Comparison of ENCODE assay signal across 8 cellular contexts in the genomic region with DNA sequence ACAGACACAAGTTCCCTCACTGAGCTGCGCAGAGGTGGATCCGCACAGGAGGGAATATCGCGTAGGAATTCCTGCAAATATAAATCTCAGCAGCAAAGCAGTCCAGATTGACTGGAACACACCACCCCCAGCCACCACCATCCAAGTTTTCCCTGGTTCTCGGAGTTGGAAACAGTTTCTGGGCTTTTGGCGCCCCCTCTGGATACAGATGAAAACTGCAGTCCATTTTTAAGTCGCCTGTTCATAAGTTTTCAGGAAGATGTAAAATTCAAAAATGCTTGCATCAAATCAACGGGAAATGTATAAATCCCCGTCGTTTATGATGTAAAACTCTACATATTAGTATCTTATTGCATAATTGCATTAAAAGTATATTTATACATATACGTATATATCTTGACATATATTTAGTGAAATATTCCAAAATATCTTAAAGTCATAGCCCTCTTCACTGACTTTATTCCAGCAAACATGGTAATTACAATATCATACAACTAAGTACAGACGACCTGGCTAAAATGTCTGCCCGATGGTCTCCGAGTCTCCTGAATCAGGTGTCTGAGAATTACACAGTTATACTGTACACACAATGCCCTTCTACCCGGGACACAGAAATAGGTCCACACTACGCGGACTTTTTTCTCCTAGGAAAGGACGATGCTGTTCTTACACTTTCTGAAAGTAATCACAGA. TPM values are rescaled to one million over a fixed set of nuclear protein-coding genes. Genes with fewer than 3 reads are reported as not detected.
DNase-seq lines count a peak whose midpoint lies in the region; ATAC-seq and TF ChIP-seq lines count a peak whose summit lies in the region.

No MANE protein-coding gene starts in this region.

- H2BK120ac ChIP-seq in neuronal stem cell (ENCODE audit: low read depth, low read length) = no peak overlapping the region

- peak overlapping the region; percentile 90 for H3K18ac ChIP-seq in neuronal stem cell (ENCODE audit: low read length)

- peaks cover 0 to 3% of the 10 kb centered on the region in 2 donors for H3K9me3 ChIP-seq in neuronal stem cell (replicated peaks in 1 of 2; ENCODE audit: control insufficient read depth in 2 of 2, insufficient read depth in 1 of 2, low read depth in 1 of 2, low read length in 2 of 2)

- peak overlapping the region; percentile 98 for H3K4me2 ChIP-seq in neuronal stem cell (ENCODE audit: insufficient read depth, low read length, poor library complexity, severe bottlenecking)

- H3K4me3 ChIP-seq in neuronal stem cell (ENCODE audit: low read length in 2 of 2) = peak overlapping the region in 1 of 2 donors; percentile 77

- H3K27ac ChIP-seq in neuronal stem cell (replicated peaks; ENCODE audit: low read length) = no peak overlapping the region

- H3K4me1 ChIP-seq in neuronal stem cell (ENCODE audit: control insufficient read depth in 2 of 2, insufficient read depth in 1 of 2, low read depth in 1 of 2, low read length in 2 of 2) = peaks cover 6 to 13% of the 10 kb centered on the region in 2 donors

- CTCF ChIA-PET in WTC11 (lab: Charles Lee) = interaction anchor here (0.6 to 3.8 kb wide), 8 partner anchors 14 to 1198 kb away, joined by 3 to 28 read pairs (median 3); no protein-coding TSS in a partner anchor

- H3K9ac ChIP-seq in neuronal stem cell (ENCODE audit: low read depth, low read length, poor library complexity) = no peak overlapping the region

- no peak overlapping the region for H2BK15ac ChIP-seq in neuronal stem cell (ENCODE audit: low read length)

- peak overlapping the region; percentile 80 for H3K4me3 Mint-ChIP-seq in WTC11

- H3K27ac Mint-ChIP-seq in WTC11 = no peak overlapping the region

- no CpG with 5 or more reads among the region's 18 CpGs for WGBS in neuronal stem cell (ENCODE audit: extremely low coverage in 2 of 2, insufficient read length in 2 of 2, insufficient replicate concordance in 1 of 2), 2 donors

- H3K14ac ChIP-seq in neuronal stem cell (ENCODE audit: low read length) = no peak overlapping the region

- H2AK5ac ChIP-seq in neuronal stem cell (ENCODE audit: low read depth, low read length) = peak overlapping the region; percentile 16

- H3K4me1 Mint-ChIP-seq in WTC11 = peaks cover 42% of the 10 kb centered on the region

- H4K8ac ChIP-seq in neuronal stem cell (ENCODE audit: low read depth, low read length) = no peak overlapping the region

- ATAC-seq in WTC11 (no peak), GM21423 (IDR thresholded peaks at IDR 0.05; ENCODE audit: unreplicated experiment) (no peak), GM21619 (IDR thresholded peaks at IDR 0.05; ENCODE audit: unreplicated experiment) (no peak)

- POLR2A ChIA-PET in WTC11 (lab: Charles Lee) = interaction anchor here (1.8 kb wide), 1 partner anchor 263 kb away, joined by 5 read pairs; no protein-coding TSS in a partner anchor

- no peak overlapping the region for H3K4ac ChIP-seq in neuronal stem cell (ENCODE audit: low read length)

- H4K91ac ChIP-seq in neuronal stem cell (ENCODE audit: low read depth, low read length, poor library complexity) = no peak overlapping the region

- H2BK5ac ChIP-seq in neuronal stem cell (ENCODE audit: low read length) = peak overlapping the region; percentile 15

- peaks cover 0 to 10% of the 10 kb centered on the region in 2 donors for H3K36me3 ChIP-seq in neuronal stem cell (replicated peaks in 1 of 2; ENCODE audit: control insufficient read depth in 2 of 2, insufficient read depth in 2 of 2, low read length in 2 of 2)

- peaks cover 78% of the 10 kb centered on the region for H3K27me3 Mint-ChIP-seq in WTC11 (ENCODE audit: low read depth)

- TF ChIP-seq CTCF in WTC11 (IDR thresholded peaks at IDR 0.05) = peak; percentile 88

- H3K36me3 Mint-ChIP-seq in WTC11 = no peaks in the 10 kb centered on the region

- H3K23ac ChIP-seq in neuronal stem cell (ENCODE audit: low read depth, low read length, poor library complexity) = no peak overlapping the region

- peaks cover 16% of the 10 kb centered on the region for H3K79me1 ChIP-seq in neuronal stem cell (ENCODE audit: low read depth, low read length)

- H2BK12ac ChIP-seq in neuronal stem cell (ENCODE audit: low read length) = peak overlapping the region; percentile 8

- H3K9me3 Mint-ChIP-seq in WTC11 = no peaks in the 10 kb centered on the region

- H2AFZ ChIP-seq in neuronal stem cell (ENCODE audit: low read length) = peak overlapping the region; percentile 12

- peaks cover 8 to 79% (median 36%) of the 10 kb centered on the region in 3 experiments for H3K27me3 ChIP-seq in neuronal stem cell (ENCODE audit: control insufficient read depth in 3 of 3, insufficient read depth in 3 of 3, low read depth in 1 of 3, low read length in 3 of 3)

- DNase-seq in A172 (ENCODE audit: low spot score) = peak; percentile 74
- DNase-seq in Daoy (ENCODE audit: low read depth) = peak; percentile 87
- DNase-seq in NCI-H1417 treated with DMSO at 0.1 percent for 48 hours (lab: John Stamatoyannopoulos, UW) = peak; percentile 22
- peak; percentile 70 for DNase-seq in WTC11 (ENCODE audit: low spot score)
- peak; percentile 64 for DNase-seq in foreskin melanocyte
- peak; percentile 86 for DNase-seq in neuronal stem cell (ENCODE audit: low spot score)

TF ChIP-seq in WTC11, 78 proteins besides CTCF, POLR2A, EP300 and RAD21 (continues in another document):
- TF ChIP-seq KAT7 (CRISPR knock-in tag; IDR thresholded peaks at IDR 0.05; ENCODE audit: borderline replicate concordance) (no peak), ZNF671 (CRISPR knock-in tag; IDR thresholded peaks at IDR 0.05) (no peak), ZSCAN18 (CRISPR knock-in tag; IDR thresholded peaks at IDR 0.05) (no peak), MAX (CRISPR knock-in tag; IDR thresholded peaks at IDR 0.05) (no peak), CREM (CRISPR knock-in tag; IDR thresholded peaks at IDR 0.05) (no peak), IRF2 (CRISPR knock-in tag; IDR thresholded peaks at IDR 0.05; ENCODE audit: borderline replicate concordance, low read depth) (no peak), SP1 (CRISPR knock-in tag; conservative IDR thresholded peaks at IDR 0.05) (no peak), CBFB (CRISPR knock-in tag; IDR thresholded peaks at IDR 0.05; ENCODE audit: low read depth) (no peak)
- TF ChIP-seq, protein P1, sequence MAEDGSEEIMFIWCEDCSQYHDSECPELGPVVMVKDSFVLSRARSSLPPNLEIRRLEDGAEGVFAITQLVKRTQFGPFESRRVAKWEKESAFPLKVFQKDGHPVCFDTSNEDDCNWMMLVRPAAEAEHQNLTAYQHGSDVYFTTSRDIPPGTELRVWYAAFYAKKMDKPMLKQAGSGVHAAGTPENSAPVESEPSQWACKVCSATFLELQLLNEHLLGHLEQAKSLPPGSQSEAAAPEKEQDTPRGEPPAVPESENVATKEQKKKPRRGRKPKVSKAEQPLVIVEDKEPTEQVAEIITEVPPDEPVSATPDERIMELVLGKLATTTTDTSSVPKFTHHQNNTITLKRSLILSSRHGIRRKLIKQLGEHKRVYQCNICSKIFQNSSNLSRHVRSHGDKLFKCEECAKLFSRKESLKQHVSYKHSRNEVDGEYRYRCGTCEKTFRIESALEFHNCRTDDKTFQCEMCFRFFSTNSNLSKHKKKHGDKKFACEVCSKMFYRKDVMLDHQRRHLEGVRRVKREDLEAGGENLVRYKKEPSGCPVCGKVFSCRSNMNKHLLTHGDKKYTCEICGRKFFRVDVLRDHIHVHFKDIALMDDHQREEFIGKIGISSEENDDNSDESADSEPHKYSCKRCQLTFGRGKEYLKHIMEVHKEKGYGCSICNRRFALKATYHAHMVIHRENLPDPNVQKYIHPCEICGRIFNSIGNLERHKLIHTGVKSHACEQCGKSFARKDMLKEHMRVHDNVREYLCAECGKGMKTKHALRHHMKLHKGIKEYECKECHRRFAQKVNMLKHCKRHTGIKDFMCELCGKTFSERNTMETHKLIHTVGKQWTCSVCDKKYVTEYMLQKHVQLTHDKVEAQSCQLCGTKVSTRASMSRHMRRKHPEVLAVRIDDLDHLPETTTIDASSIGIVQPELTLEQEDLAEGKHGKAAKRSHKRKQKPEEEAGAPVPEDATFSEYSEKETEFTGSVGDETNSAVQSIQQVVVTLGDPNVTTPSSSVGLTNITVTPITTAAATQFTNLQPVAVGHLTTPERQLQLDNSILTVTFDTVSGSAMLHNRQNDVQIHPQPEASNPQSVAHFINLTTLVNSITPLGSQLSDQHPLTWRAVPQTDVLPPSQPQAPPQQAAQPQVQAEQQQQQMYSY (CRISPR knock-in tag; IDR thresholded peaks at IDR 0.05) = no peak
- TF ChIP-seq, protein P2, sequence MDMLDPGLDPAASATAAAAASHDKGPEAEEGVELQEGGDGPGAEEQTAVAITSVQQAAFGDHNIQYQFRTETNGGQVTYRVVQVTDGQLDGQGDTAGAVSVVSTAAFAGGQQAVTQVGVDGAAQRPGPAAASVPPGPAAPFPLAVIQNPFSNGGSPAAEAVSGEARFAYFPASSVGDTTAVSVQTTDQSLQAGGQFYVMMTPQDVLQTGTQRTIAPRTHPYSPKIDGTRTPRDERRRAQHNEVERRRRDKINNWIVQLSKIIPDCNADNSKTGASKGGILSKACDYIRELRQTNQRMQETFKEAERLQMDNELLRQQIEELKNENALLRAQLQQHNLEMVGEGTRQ (CRISPR knock-in tag; IDR thresholded peaks at IDR 0.05) = no peak

RNA-seq across cellular contexts. Expression of gene SOX9, which starts 2.1 kb away (rescaled TPM):
- 21.5 and 26.1 TPM in 2 replicates for total RNA-seq in A172 (2014; rRNA removed; shearing (Covaris generic))
- 7.4 and 8.4 TPM in 2 replicates for total RNA-seq in Daoy (2014; rRNA removed; shearing (Covaris generic))
- total RNA-seq in WTC11 (2021) = 8.1 to 9.0 TPM (median 8.9 TPM) in 3 replicates
- polyA plus RNA-seq in neuronal stem cell (2013, experiment 1 of 2) = 65.2 TPM
- polyA plus RNA-seq in neuronal stem cell (2013, experiment 2 of 2) = 69.2 TPM

Comparison
In these comparisons a context has a peak if more than half of its experiments do, and no peak if none do; other contexts are left out.
1. DNase-seq: peak in every context shown above with its lines; median percentile 87 in Daoy; 86 in neuronal stem cell; 74 in A172; 70 in WTC11; 64 in foreskin melanocyte; 22 in NCI-H1417 treated with DMSO at 0.1 percent for 48 hours.